Comparison of ENCODE assay signal across 24 cellular contexts in the genomic region with DNA sequence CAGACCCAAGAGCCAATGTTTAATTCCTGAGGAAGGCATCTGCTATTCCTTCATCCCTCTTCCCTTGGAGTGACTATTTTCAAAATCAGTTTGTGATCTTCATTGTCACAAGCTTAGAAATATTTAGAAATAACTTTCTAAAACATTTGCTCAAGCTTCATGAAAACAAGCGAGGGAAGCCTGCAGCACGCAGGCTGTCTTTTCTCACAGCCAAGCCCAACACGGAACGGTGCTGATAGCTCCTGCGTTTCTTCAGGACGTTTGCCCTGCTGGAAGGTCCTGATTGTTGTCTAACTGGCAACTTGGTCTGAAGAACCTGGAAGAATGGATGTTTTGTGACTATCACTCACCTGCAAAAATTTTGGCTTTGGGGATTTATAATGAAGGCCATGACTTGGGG.
"Had no signal": no experiment of that assay in that cellular context is flagged by ENCODE, and none has a peak within 500 bp of the region (broad histone marks: within the 10 kb centered on the region; RNA-seq: fewer than 3 reads in every experiment).

No MANE protein-coding gene starts in this region.

- H3K27me3 ChIP-seq: colonic mucosa, esophagus squamous epithelium, gastrocnemius medialis, heart right ventricle, left lung had no signal

- H3K27me3 Mint-ChIP-seq: dendritic cell treated with granulocyte-macrophage colony-stimulating factor and Interleukin-4, amounts not matched to agents 40 ng/mL and 50 ng/mL, for 4 days had no signal

- H3K36me3 ChIP-seq: colonic mucosa, esophagus squamous epithelium, gastrocnemius medialis, heart right ventricle, left lung, lower lobe of right lung had no signal

- ATAC-seq: effector memory CD8-positive, alpha-beta T cell; esophagus mucosa; gastrocnemius medialis; heart right ventricle; left cardiac atrium; left lung; left ventricle myocardium superior; lower lobe of right lung; naive thymus-derived CD4-positive, alpha-beta T cell had no signal

- H3K9me3 Mint-ChIP-seq: effector memory CD8-positive, alpha-beta T cell had no signal

- H3K9me3 ChIP-seq: colonic mucosa, esophagus squamous epithelium, gastrocnemius medialis, left lung, lower lobe of right lung had no signal

- H3K4me1 Mint-ChIP-seq: naive thymus-derived CD4-positive, alpha-beta T cell had no signal

- H3K27ac Mint-ChIP-seq: dendritic cell treated with granulocyte-macrophage colony-stimulating factor and Interleukin-4, amounts not matched to agents 40 ng/mL and 50 ng/mL, for 4 days; effector memory CD8-positive, alpha-beta T cell; endodermal cell; naive thymus-derived CD4-positive, alpha-beta T cell had no signal

- H3K4me3 Mint-ChIP-seq: dendritic cell treated with granulocyte-macrophage colony-stimulating factor and Interleukin-4, amounts not matched to agents 40 ng/mL and 50 ng/mL, for 4 days; effector memory CD8-positive, alpha-beta T cell; endodermal cell; naive thymus-derived CD4-positive, alpha-beta T cell had no signal

- H3K4me3 ChIP-seq: colonic mucosa, esophagus squamous epithelium, gastrocnemius medialis, heart right ventricle, left lung, lower lobe of right lung had no signal

- DNase-seq: colonic mucosa; cortex of kidney; effector CD8-positive, alpha-beta T cell; effector memory CD8-positive, alpha-beta T cell; endodermal cell; erythroblast; esophagus squamous epithelium; foreskin fibroblast; foreskin melanocyte; gastrocnemius medialis; glutamatergic neuron; head of caudate nucleus; heart right ventricle; hippocampal formation; left cardiac atrium; left lung; left ventricle myocardium superior; lower lobe of right lung; mesenchymal stem cell; midbrain; naive thymus-derived CD4-positive, alpha-beta T cell had no signal

- H3K27ac ChIP-seq: colonic mucosa, epithelial cell of prostate, esophagus squamous epithelium, gastrocnemius medialis, heart right ventricle, left lung, lower lobe of right lung had no signal

- H3K4me1 ChIP-seq: colonic mucosa, esophagus squamous epithelium, gastrocnemius medialis, left lung had no signal

- H3K36me3 Mint-ChIP-seq: naive thymus-derived CD4-positive, alpha-beta T cell had no signal
